Comparison of ENCODE assay signal across 1 cellular context in genomic region chr10:3745582-3745981, GRCh38.
TF ChIP-seq lines count a peak whose summit lies in the region.

No MANE protein-coding gene starts in this region.

TF ChIP-seq in WTC11, 78 proteins besides CTCF, POLR2A, EP300 and RAD21 (continued from another document):
- no peak for TF ChIP-seq FOXP1 (CRISPR knock-in tag; IDR thresholded peaks at IDR 0.05; ENCODE audit: borderline replicate concordance)
- no peak for TF ChIP-seq ESRRA (CRISPR knock-in tag; IDR thresholded peaks at IDR 0.05; ENCODE audit: borderline replicate concordance)
- no peak for TF ChIP-seq GTF2I (CRISPR knock-in tag; conservative IDR thresholded peaks at IDR 0.05)
- no peak for TF ChIP-seq ELF4 (CRISPR knock-in tag; IDR thresholded peaks at IDR 0.05; ENCODE audit: low read depth)
- TF ChIP-seq, protein P1, sequence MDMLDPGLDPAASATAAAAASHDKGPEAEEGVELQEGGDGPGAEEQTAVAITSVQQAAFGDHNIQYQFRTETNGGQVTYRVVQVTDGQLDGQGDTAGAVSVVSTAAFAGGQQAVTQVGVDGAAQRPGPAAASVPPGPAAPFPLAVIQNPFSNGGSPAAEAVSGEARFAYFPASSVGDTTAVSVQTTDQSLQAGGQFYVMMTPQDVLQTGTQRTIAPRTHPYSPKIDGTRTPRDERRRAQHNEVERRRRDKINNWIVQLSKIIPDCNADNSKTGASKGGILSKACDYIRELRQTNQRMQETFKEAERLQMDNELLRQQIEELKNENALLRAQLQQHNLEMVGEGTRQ (CRISPR knock-in tag; IDR thresholded peaks at IDR 0.05), result no peak
- TF ChIP-seq, protein P2, sequence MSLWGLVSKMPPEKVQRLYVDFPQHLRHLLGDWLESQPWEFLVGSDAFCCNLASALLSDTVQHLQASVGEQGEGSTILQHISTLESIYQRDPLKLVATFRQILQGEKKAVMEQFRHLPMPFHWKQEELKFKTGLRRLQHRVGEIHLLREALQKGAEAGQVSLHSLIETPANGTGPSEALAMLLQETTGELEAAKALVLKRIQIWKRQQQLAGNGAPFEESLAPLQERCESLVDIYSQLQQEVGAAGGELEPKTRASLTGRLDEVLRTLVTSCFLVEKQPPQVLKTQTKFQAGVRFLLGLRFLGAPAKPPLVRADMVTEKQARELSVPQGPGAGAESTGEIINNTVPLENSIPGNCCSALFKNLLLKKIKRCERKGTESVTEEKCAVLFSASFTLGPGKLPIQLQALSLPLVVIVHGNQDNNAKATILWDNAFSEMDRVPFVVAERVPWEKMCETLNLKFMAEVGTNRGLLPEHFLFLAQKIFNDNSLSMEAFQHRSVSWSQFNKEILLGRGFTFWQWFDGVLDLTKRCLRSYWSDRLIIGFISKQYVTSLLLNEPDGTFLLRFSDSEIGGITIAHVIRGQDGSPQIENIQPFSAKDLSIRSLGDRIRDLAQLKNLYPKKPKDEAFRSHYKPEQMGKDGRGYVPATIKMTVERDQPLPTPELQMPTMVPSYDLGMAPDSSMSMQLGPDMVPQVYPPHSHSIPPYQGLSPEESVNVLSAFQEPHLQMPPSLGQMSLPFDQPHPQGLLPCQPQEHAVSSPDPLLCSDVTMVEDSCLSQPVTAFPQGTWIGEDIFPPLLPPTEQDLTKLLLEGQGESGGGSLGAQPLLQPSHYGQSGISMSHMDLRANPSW (CRISPR knock-in tag; conservative IDR thresholded peaks at IDR 0.05; ENCODE audit: low read depth), result no peak
- no peak for TF ChIP-seq ZNF423 (CRISPR knock-in tag; IDR thresholded peaks at IDR 0.05)
- TF ChIP-seq NR3C1 (CRISPR knock-in tag; conservative IDR thresholded peaks at IDR 0.05; ENCODE audit: low read depth), result no peak
- no peak for TF ChIP-seq CREB1 (CRISPR knock-in tag; IDR thresholded peaks at IDR 0.05)
- TF ChIP-seq, protein P3, sequence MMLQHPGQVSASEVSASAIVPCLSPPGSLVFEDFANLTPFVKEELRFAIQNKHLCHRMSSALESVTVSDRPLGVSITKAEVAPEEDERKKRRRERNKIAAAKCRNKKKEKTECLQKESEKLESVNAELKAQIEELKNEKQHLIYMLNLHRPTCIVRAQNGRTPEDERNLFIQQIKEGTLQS (CRISPR knock-in tag; conservative IDR thresholded peaks at IDR 0.05), result no peak
- no peak for TF ChIP-seq ZNF263 (CRISPR knock-in tag; IDR thresholded peaks at IDR 0.05; ENCODE audit: low read depth)
- TF ChIP-seq OVOL2 (CRISPR knock-in tag; IDR thresholded peaks at IDR 0.05; ENCODE audit: borderline replicate concordance), result no peak
- no peak for TF ChIP-seq E2F1 (CRISPR knock-in tag; IDR thresholded peaks at IDR 0.05)
